Comparison of ENCODE assay signal across 1 cellular context in genomic region chr2:208334230-208334629, GRCh38.
TF ChIP-seq lines count a peak whose summit lies in the region.

No MANE protein-coding gene starts in this region.

TF ChIP-seq in GM23338, 12 proteins besides CTCF, POLR2A, EP300 and RAD21 (continued from another document):
- no peak for TF ChIP-seq ZNF462 (CRISPR knock-in tag; IDR thresholded peaks at IDR 0.05)
- TF ChIP-seq, protein P1, sequence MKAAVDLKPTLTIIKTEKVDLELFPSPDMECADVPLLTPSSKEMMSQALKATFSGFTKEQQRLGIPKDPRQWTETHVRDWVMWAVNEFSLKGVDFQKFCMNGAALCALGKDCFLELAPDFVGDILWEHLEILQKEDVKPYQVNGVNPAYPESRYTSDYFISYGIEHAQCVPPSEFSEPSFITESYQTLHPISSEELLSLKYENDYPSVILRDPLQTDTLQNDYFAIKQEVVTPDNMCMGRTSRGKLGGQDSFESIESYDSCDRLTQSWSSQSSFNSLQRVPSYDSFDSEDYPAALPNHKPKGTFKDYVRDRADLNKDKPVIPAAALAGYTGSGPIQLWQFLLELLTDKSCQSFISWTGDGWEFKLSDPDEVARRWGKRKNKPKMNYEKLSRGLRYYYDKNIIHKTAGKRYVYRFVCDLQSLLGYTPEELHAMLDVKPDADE (IDR thresholded peaks at IDR 0.05): no peak
